In the genomic region with DNA sequence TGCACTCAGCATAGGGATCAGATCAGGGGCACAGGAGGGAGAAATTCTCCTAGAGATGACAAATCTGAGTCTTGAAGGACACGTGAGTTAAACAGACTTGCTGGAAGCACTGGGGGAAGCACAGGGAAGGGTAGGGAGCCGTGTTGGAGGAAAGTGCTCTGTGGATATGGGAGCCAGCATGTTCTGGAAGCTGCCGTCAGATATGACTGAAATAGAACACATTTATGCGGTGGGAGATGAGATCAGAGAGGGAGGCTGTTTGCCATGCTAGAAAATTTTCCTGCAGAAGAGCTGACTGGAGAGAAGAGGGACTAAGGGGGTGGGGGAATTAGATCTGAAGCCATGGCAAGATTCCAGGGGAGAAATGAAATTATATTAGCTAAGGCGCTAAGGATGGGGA, we compare ENCODE assay signal across 1 cellular context.
TF ChIP-seq lines count a peak whose summit lies in the region.

No MANE protein-coding gene starts in this region.

TF ChIP-seq in GM12878, 131 proteins besides CTCF, POLR2A, EP300 and RAD21 (continued from another document):
- TF ChIP-seq, protein P1, sequence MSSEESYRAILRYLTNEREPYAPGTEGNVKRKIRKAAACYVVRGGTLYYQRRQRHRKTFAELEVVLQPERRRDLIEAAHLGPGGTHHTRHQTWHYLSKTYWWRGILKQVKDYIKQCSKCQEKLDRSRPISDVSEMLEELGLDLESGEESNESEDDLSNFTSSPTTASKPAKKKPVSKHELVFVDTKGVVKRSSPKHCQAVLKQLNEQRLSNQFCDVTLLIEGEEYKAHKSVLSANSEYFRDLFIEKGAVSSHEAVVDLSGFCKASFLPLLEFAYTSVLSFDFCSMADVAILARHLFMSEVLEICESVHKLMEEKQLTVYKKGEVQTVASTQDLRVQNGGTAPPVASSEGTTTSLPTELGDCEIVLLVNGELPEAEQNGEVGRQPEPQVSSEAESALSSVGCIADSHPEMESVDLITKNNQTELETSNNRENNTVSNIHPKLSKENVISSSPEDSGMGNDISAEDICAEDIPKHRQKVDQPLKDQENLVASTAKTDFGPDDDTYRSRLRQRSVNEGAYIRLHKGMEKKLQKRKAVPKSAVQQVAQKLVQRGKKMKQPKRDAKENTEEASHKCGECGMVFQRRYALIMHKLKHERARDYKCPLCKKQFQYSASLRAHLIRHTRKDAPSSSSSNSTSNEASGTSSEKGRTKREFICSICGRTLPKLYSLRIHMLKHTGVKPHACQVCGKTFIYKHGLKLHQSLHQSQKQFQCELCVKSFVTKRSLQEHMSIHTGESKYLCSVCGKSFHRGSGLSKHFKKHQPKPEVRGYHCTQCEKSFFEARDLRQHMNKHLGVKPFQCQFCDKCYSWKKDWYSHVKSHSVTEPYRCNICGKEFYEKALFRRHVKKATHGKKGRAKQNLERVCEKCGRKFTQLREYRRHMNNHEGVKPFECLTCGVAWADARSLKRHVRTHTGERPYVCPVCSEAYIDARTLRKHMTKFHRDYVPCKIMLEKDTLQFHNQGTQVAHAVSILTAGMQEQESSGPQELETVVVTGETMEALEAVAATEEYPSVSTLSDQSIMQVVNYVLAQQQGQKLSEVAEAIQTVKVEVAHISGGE (CRISPR knock-in tag; IDR thresholded peaks at IDR 0.05): no peak
- TF ChIP-seq HDAC6 (IDR thresholded peaks at IDR 0.05; ENCODE audit: unreplicated experiment) (no peak), RAD51 (IDR thresholded peaks at IDR 0.05) (no peak), NRF1 (conservative IDR thresholded peaks at IDR 0.05; ENCODE audit: low read depth, low read length) (no peak), WRNIP1 (IDR thresholded peaks at IDR 0.05; ENCODE audit: borderline replicate concordance, low read depth, low read length) (no peak), ELK1 (IDR thresholded peaks at IDR 0.05; ENCODE audit: low read depth, low read length) (no peak), JUNB (IDR thresholded peaks at IDR 0.05) (no peak), CBX3 (IDR thresholded peaks at IDR 0.05; ENCODE audit: borderline replicate concordance, low read depth) (no peak), CHD2 (IDR thresholded peaks at IDR 0.05; ENCODE audit: borderline replicate concordance, low read depth, low read length) (no peak), ESRRA (IDR thresholded peaks at IDR 0.05; ENCODE audit: low read length) (no peak), ZZZ3 (IDR thresholded peaks at IDR 0.05; ENCODE audit: control insufficient read depth, insufficient read length, low read depth) (no peak), IKZF1 (conservative IDR thresholded peaks at IDR 0.05) (no peak), BCL11A (IDR thresholded peaks at IDR 0.05; ENCODE audit: low read depth, low read length) (no peak), PKNOX1 (IDR thresholded peaks at IDR 0.05) (no peak)
- TF ChIP-seq, protein P2, sequence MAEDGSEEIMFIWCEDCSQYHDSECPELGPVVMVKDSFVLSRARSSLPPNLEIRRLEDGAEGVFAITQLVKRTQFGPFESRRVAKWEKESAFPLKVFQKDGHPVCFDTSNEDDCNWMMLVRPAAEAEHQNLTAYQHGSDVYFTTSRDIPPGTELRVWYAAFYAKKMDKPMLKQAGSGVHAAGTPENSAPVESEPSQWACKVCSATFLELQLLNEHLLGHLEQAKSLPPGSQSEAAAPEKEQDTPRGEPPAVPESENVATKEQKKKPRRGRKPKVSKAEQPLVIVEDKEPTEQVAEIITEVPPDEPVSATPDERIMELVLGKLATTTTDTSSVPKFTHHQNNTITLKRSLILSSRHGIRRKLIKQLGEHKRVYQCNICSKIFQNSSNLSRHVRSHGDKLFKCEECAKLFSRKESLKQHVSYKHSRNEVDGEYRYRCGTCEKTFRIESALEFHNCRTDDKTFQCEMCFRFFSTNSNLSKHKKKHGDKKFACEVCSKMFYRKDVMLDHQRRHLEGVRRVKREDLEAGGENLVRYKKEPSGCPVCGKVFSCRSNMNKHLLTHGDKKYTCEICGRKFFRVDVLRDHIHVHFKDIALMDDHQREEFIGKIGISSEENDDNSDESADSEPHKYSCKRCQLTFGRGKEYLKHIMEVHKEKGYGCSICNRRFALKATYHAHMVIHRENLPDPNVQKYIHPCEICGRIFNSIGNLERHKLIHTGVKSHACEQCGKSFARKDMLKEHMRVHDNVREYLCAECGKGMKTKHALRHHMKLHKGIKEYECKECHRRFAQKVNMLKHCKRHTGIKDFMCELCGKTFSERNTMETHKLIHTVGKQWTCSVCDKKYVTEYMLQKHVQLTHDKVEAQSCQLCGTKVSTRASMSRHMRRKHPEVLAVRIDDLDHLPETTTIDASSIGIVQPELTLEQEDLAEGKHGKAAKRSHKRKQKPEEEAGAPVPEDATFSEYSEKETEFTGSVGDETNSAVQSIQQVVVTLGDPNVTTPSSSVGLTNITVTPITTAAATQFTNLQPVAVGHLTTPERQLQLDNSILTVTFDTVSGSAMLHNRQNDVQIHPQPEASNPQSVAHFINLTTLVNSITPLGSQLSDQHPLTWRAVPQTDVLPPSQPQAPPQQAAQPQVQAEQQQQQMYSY (CRISPR knock-in tag; IDR thresholded peaks at IDR 0.05): no peak
- TF ChIP-seq, protein P3, sequence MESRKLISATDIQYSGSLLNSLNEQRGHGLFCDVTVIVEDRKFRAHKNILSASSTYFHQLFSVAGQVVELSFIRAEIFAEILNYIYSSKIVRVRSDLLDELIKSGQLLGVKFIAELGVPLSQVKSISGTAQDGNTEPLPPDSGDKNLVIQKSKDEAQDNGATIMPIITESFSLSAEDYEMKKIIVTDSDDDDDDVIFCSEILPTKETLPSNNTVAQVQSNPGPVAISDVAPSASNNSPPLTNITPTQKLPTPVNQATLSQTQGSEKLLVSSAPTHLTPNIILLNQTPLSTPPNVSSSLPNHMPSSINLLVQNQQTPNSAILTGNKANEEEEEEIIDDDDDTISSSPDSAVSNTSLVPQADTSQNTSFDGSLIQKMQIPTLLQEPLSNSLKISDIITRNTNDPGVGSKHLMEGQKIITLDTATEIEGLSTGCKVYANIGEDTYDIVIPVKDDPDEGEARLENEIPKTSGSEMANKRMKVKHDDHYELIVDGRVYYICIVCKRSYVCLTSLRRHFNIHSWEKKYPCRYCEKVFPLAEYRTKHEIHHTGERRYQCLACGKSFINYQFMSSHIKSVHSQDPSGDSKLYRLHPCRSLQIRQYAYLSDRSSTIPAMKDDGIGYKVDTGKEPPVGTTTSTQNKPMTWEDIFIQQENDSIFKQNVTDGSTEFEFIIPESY (IDR thresholded peaks at IDR 0.05): no peak
TF ChIP-seq in GM12878: peak in this region for 0.
